ENCODE assay signal across 8 cellular contexts in the genomic region with DNA sequence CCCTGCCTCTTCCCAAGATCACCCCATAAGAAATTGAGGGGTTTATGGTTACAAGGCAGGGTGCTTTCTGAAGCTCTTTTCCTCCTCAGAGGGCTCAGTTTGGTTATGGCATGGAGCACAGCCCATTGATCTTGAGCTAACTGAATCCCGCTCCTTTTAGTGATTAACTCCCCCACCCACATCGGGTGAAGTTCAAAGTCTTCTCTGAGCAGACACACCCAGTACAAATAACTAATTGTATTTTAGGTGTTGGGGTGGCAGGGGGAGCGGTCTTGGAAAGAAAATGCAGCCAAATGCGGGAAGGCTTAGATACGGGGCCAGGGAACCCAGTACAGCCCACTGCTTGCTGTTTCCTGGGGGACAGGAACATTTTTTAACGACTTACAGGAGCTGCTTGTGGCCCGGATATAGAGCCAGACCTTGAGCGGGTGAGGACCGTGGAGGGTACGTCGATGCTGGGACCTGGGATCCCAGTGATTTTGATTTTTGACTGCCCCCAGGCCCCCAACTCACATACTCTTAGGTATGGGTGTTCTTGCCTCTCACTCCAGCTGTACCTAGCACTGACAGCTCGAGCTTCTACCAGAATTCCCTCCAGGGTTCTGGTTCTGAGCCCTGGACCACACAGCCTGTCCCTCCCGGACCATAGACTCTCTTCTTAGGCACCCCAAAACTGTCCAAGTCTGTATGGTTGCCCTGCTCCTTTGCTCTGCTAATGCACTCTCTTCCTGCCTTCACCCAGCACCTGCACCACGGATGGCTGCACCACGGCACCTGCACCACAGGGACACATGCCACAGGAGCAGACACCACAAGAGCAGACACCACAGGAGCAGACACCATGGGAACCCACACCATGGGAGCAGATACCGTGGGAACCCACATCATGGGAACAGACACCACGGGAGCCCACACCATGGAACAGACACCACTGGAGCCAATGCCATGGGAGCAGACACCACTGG.
"Had no signal": no experiment of that assay in that cellular context is flagged by ENCODE, and none has a peak within 500 bp of the region (broad histone marks: within the 10 kb centered on the region; RNA-seq: fewer than 3 reads in every experiment).

No MANE protein-coding gene starts in this region.

- H3K27me3 ChIP-seq: thyroid gland, vagina had no signal

- H3K36me3 ChIP-seq: neutrophil, thyroid gland, vagina had no signal

- H3K27ac ChIP-seq: neutrophil, thyroid gland, vagina had no signal

- DNase-seq: activated CD4-positive, alpha-beta T cell treated with anti-CD3 and anti-CD28 coated beads, Interleukin-2, amount 50 U/mL, for 1 hour; activated effector memory CD4-positive, alpha-beta T cell treated with Interleukin-2 at 50 U/mL for 16 hours; activated T-cell treated with anti-CD3 and anti-CD28 coated beads, Interleukin-2, amount 50 U/mL, for 24 hours; cerebellar nuclear complex; stimulated activated CD4-positive, alpha-beta T cell treated with anti-CD3 and anti-CD28 coated beads, Interleukin-4, amount 100 ng/mL, for 4 hours; thyroid gland had no signal

- H3K4me1 ChIP-seq: thyroid gland, vagina had no signal

- H3K4me3 ChIP-seq: thyroid gland, vagina had no signal

- H3K9me3 ChIP-seq: neutrophil, thyroid gland, vagina had no signal
